9 cellular contexts compared by ENCODE assay signal in genomic region chr3:112605285-112605684, GRCh38. TPM values are rescaled to one million over a fixed set of nuclear protein-coding genes. Genes with fewer than 3 reads are reported as not detected.
A peak's percentile ranks its signal among the peaks of the same experiment; 100 is the strongest.
DNase-seq lines count a peak whose midpoint lies in the region; ATAC-seq, FAIRE-seq and TF ChIP-seq lines count a peak whose summit lies in the region.
"Had no signal": no experiment of that assay in that cellular context is flagged by ENCODE, and none has a peak within 500 bp of the region (broad histone marks: within the 10 kb centered on the region; RNA-seq: fewer than 3 reads in every experiment).

No MANE protein-coding gene starts in this region.

- TF ChIP-seq CTCF in AG09319 (IDR thresholded peaks at IDR 0.05; ENCODE audit: low read depth, low read length) (no peak), astrocyte (IDR thresholded peaks at IDR 0.05; ENCODE audit: insufficient read depth, low read depth, low read length) (no peak)

- peaks cover 29% of the 10 kb centered on the region for H3K4me1 ChIP-seq in astrocyte (ENCODE audit: insufficient read depth, low read length)

- peaks cover 24% of the 10 kb centered on the region for H3K36me3 ChIP-seq in astrocyte (ENCODE audit: insufficient read depth, low read length)

- no peak for ATAC-seq in GM21515 (IDR thresholded peaks at IDR 0.05; ENCODE audit: unreplicated experiment)
- no peak for ATAC-seq in HG02870 (IDR thresholded peaks at IDR 0.05; ENCODE audit: unreplicated experiment)

- H3K9me3 Mint-ChIP-seq in astrocyte (ENCODE audit: unreplicated experiment) = no peaks in the 10 kb centered on the region

- peak overlapping the region; percentile 34 for H3K4me3 ChIP-seq in astrocyte (ENCODE audit: insufficient read depth, low read depth, low read length)

- no peaks in the 10 kb centered on the region for H3K79me2 ChIP-seq in astrocyte (ENCODE audit: insufficient read depth, low read length)

- peak; percentile 96 for FAIRE-seq in astrocyte (lab: Jason Lieb, UNC)

- peak overlapping the region; percentile 72 for H3K4me2 ChIP-seq in astrocyte (ENCODE audit: low read length)

- H3K4me3 Mint-ChIP-seq in astrocyte (ENCODE audit: unreplicated experiment) = no peak overlapping the region

- H3K4me1 Mint-ChIP-seq in astrocyte (ENCODE audit: low read depth, unreplicated experiment) = peaks cover 15% of the 10 kb centered on the region

- H3K27me3 Mint-ChIP-seq in astrocyte (ENCODE audit: low read depth, unreplicated experiment) = no peaks in the 10 kb centered on the region

- H3K27ac Mint-ChIP-seq in astrocyte (ENCODE audit: unreplicated experiment) = peak overlapping the region; percentile 83

- no peaks in the 10 kb centered on the region for H3K27me3 ChIP-seq in astrocyte (ENCODE audit: insufficient read depth, low read length)

- DNase-seq in AG09319 (ENCODE audit: extremely low read depth, low read depth) (peak; percentile 56), HT1080 (ENCODE audit: low read depth) (peak; percentile 94), astrocyte (ENCODE audit: low read depth) (peak; percentile 98), lung microvascular endothelial cell (ENCODE audit: low read depth in 2 of 2) (peak; percentile 99 to 100), GDM1 (lab: John Stamatoyannopoulos, UW) (no peak), NCI-H1694 (lab: John Stamatoyannopoulos, UW) (no peak)
- DNase-seq: Right ventricle myocardium superior had no signal

- peak overlapping the region; percentile 74 for H3K9ac ChIP-seq in astrocyte (ENCODE audit: low read length)

- H4K20me1 ChIP-seq in astrocyte (ENCODE audit: insufficient read depth, low read length) = no peaks in the 10 kb centered on the region

- no peak overlapping the region for H2AFZ ChIP-seq in astrocyte (ENCODE audit: low read depth, low read length)

- H3K27ac ChIP-seq in astrocyte (ENCODE audit: low read depth, low read length) = peak overlapping the region; percentile 93

- H3K36me3 Mint-ChIP-seq in astrocyte (ENCODE audit: low read depth, unreplicated experiment) = peaks cover 26% of the 10 kb centered on the region

- H3K9me3 ChIP-seq in astrocyte (ENCODE audit: insufficient read depth, low read depth, low read length) = no peaks in the 10 kb centered on the region

RNA-seq across cellular contexts. Expression of gene CCDC80, which starts 35.7 kb away (rescaled TPM):
- total RNA-seq in HT1080 (2014; rRNA removed; shearing (Covaris generic)) = 50.9 and 52.2 TPM in 2 replicates
- polyA plus RNA-seq in HT1080 (2015; cell fraction: cytosol; rRNA removed) = 39.4 and 42.8 TPM in 2 replicates
- polyA plus RNA-seq in HT1080 (2015; cell fraction: nucleus; rRNA removed) = 121 and 125 TPM in 2 replicates
- total RNA-seq in astrocyte = 272 and 333 TPM in 2 replicates
- total RNA-seq in lung microvascular endothelial cell = 5.2 and 14.4 TPM in 2 replicates

RNA-seq across cellular contexts. Expression of gene SLC35A5, which starts 43.4 kb away (rescaled TPM):
- 27.5 and 44.2 TPM in 2 replicates for total RNA-seq in HT1080 (2014; rRNA removed; shearing (Covaris generic))
- polyA plus RNA-seq in HT1080 (2015; cell fraction: cytosol; rRNA removed) = 55.7 and 60.5 TPM in 2 replicates
- 65.5 and 78.4 TPM in 2 replicates for polyA plus RNA-seq in HT1080 (2015; cell fraction: nucleus; rRNA removed)
- 24.4 and 26.1 TPM in 2 replicates for total RNA-seq in astrocyte
- total RNA-seq in lung microvascular endothelial cell = 22.0 and 35.7 TPM in 2 replicates

RNA-seq across cellular contexts. Expression of gene ATG3, which starts 43.5 kb away (rescaled TPM):
- total RNA-seq in HT1080 (2014; rRNA removed; shearing (Covaris generic)) = 147 and 159 TPM in 2 replicates
- 90.9 and 98.0 TPM in 2 replicates for polyA plus RNA-seq in HT1080 (2015; cell fraction: cytosol; rRNA removed)
- 70.9 and 72.5 TPM in 2 replicates for polyA plus RNA-seq in HT1080 (2015; cell fraction: nucleus; rRNA removed)
- total RNA-seq in astrocyte (45.4 and 46.2 TPM in 2 replicates), lung microvascular endothelial cell (60.1 and 66.1 TPM in 2 replicates)

Comparison
In these comparisons a context has a peak if more than half of its experiments do, and no peak if none do; other contexts are left out.
1. DNase-seq: peak in AG09319 (single experiment), HT1080 (single experiment), astrocyte (single experiment) and lung microvascular endothelial cell (2 of 2); none in GDM1 (single experiment) and NCI-H1694 (single experiment).